In genomic region chr1:27332536-27333281, GRCh38 we compare ENCODE assay signal across 9 cellular contexts. TPM values are rescaled to one million over a fixed set of nuclear protein-coding genes. Genes with fewer than 3 reads are reported as not detected.
A peak's percentile ranks its signal among the peaks of the same experiment; 100 is the strongest.
DNase-seq lines count a peak whose midpoint lies in the region; ATAC-seq and TF ChIP-seq lines count a peak whose summit lies in the region.
"Had no signal": no experiment of that assay in that cellular context is flagged by ENCODE, and none has a peak within 500 bp of the region (broad histone marks: within the 10 kb centered on the region; RNA-seq: fewer than 3 reads in every experiment).

No MANE protein-coding gene starts in this region.

- H3K9me3 Mint-ChIP-seq in Caco-2 (ENCODE audit: unreplicated experiment): no peaks in the 10 kb centered on the region

- peak in 1 of 2 experiments; percentile 49 for DNase-seq in Caco-2
- peak; percentile 88 for DNase-seq in HuH-7 (ENCODE audit: low spot score)
- peak; percentile 59 for DNase-seq in choroid plexus epithelial cell (ENCODE audit: low read depth)
- DNase-seq in lung microvascular endothelial cell (ENCODE audit: low read depth in 2 of 2): peak; percentile 59 to 63
- no peak for DNase-seq in thoracic aorta (ENCODE audit: low spot score)
- no peak for DNase-seq in NCI-H146 treated with DMSO at 0.1 percent for 48 hours (lab: John Stamatoyannopoulos, UW; ENCODE audit: unreplicated experiment)

- peaks cover 60% of the 10 kb centered on the region for H3K36me3 Mint-ChIP-seq in Caco-2 (ENCODE audit: insufficient read depth, unreplicated experiment)

- BruUV-seq in Caco-2 (replicated peaks; lab: Mats Ljungman, UMichigan): no TSS peak

- H3K4me1 ChIP-seq in Caco-2: no peaks in the 10 kb centered on the region
- H3K4me1 ChIP-seq in thoracic aorta (ENCODE audit: control insufficient read depth in 1 of 2, low read depth in 2 of 2): no peaks in the 10 kb centered on the region

- ATAC-seq in thoracic aorta (ENCODE audit: insufficient number of reproducible peaks, low FRiP score, low read depth) (no peak), HG03095 (IDR thresholded peaks at IDR 0.05; ENCODE audit: unreplicated experiment) (no peak)

- H3K4me1 Mint-ChIP-seq in Caco-2 (ENCODE audit: low read depth, unreplicated experiment): no peaks in the 10 kb centered on the region

- POLR2A ChIA-PET in Caco-2 (lab: Charles Lee): no interaction called here

- no peaks in the 10 kb centered on the region for H3K27me3 ChIP-seq in Caco-2 (replicated peaks; ENCODE audit: control insufficient read depth, insufficient read depth, low read length)
- no peaks in the 10 kb centered on the region for H3K27me3 ChIP-seq in thoracic aorta (replicated peaks; ENCODE audit: insufficient read depth)

- peak; percentile 60 to 69 for TF ChIP-seq CTCF in Caco-2 (IDR thresholded peaks at IDR 0.05; ENCODE audit: insufficient read depth in 1 of 2, low read depth in 1 of 2, low read length in 1 of 2, severe bottlenecking in 1 of 2, unreplicated experiment in 1 of 2)
- TF ChIP-seq CTCF in WI38 (IDR thresholded peaks at IDR 0.05; ENCODE audit: low read depth, low read length): peak; percentile 86
- peak; percentile 90 for TF ChIP-seq CTCF in choroid plexus epithelial cell (conservative IDR thresholded peaks at IDR 0.05; ENCODE audit: low read depth, low read length)
- TF ChIP-seq CTCF in thoracic aorta (IDR thresholded peaks at IDR 0.05): peak; percentile 81

- no peak overlapping the region for H3K27ac Mint-ChIP-seq in Caco-2 (ENCODE audit: unreplicated experiment)

- peaks cover 1% of the 10 kb centered on the region for H3K36me3 ChIP-seq in Caco-2 (ENCODE audit: control insufficient read depth, insufficient read depth, low read length)
- peaks cover 59% of the 10 kb centered on the region for H3K36me3 ChIP-seq in thoracic aorta

- intact Hi-C loops in Caco-2 (cut with micrococcal nuclease; ENCODE audit: unreplicated experiment): no loop called here

- no peaks in the 10 kb centered on the region for H3K27me3 Mint-ChIP-seq in Caco-2 (ENCODE audit: insufficient read depth, unreplicated experiment)

- no peak overlapping the region for H3K4me3 Mint-ChIP-seq in Caco-2 (ENCODE audit: unreplicated experiment)

- CTCF ChIA-PET in Caco-2 (lab: Charles Lee): interaction anchor here (0.5 to 2.3 kb wide), 10 partner anchors 13 to 419 kb away, joined by 3 to 16 read pairs (median 3); partner anchors contain the start of genes MAP3K6 and NR0B2

- no peak overlapping the region for H3K27ac ChIP-seq in thoracic aorta

- H3K4me3 ChIP-seq in Caco-2 (ENCODE audit: low read depth, low read length): no peak overlapping the region
- H3K4me3 ChIP-seq in WI38 (ENCODE audit: low read depth, low read length): no peak overlapping the region
- H3K4me3 ChIP-seq in choroid plexus epithelial cell (ENCODE audit: low read depth, low read length): no peak overlapping the region
- no peak overlapping the region for H3K4me3 ChIP-seq in thoracic aorta

- H3K9me3 ChIP-seq in Caco-2 (no peaks in the 10 kb centered on the region), thoracic aorta (no peaks in the 10 kb centered on the region)

RNA-seq across cellular contexts. Expression of gene SYTL1, which starts 9.1 kb away (rescaled TPM):
- total RNA-seq in Caco-2 (2022): 11.0 and 11.2 TPM in 2 replicates
- total RNA-seq in lung microvascular endothelial cell: 0.22 TPM in 1 of 2 replicates, not detected in the other
- 1 to 10 TPM; 4.1 to 5.5 TPM for total RNA-seq in thoracic aorta

RNA-seq across cellular contexts. Expression of gene TMEM222, which starts 10.7 kb away (rescaled TPM):
- total RNA-seq in Caco-2 (2022): 26.7 and 32.3 TPM in 2 replicates
- total RNA-seq in lung microvascular endothelial cell: 18.7 and 24.2 TPM in 2 replicates
- 10 to 100 TPM; 31.5 to 45.1 TPM for total RNA-seq in thoracic aorta

RNA-seq across cellular contexts. Expression of gene MAP3K6, which starts 34.1 kb away (rescaled TPM):
- 8.8 and 11.7 TPM in 2 replicates for total RNA-seq in Caco-2 (2022)
- total RNA-seq in lung microvascular endothelial cell: 2.0 and 3.9 TPM in 2 replicates
- total RNA-seq in thoracic aorta: 10 to 100 TPM; 78.6 to 85.6 TPM

RNA-seq across cellular contexts. Expression of gene FCN3, which starts 41.9 kb away (rescaled TPM):
- not detected in 2 replicates for total RNA-seq in Caco-2 (2022)
- total RNA-seq in lung microvascular endothelial cell: not detected in 2 replicates
- 1 to 10 TPM; 3.5 to 4.5 TPM for total RNA-seq in thoracic aorta
- total RNA-seq: M059J had no signal

RNA-seq across cellular contexts. Expression of gene CD164L2, which starts 50.4 kb away (rescaled TPM):
- total RNA-seq in Caco-2 (2022) (0.21 TPM in 1 of 2 replicates, not detected in the other), lung microvascular endothelial cell (not detected in 2 replicates), thoracic aorta (not detected)
- total RNA-seq: M059J had no signal

Comparison
In these comparisons a context has a peak if more than half of its experiments do, and no peak if none do; other contexts are left out.
1. DNase-seq: peak in HuH-7 (single experiment), choroid plexus epithelial cell (single experiment) and lung microvascular endothelial cell (2 of 2); none in thoracic aorta (single experiment) and NCI-H146 treated with DMSO at 0.1 percent for 48 hours (single experiment).
2. Peak in every context shown above with its lines, with median percentiles within 50 percentile points of each other: CTCF ChIP-seq.